Comparison of ENCODE assay signal across 10 cellular contexts in genomic region chr5:76104027-76104426, GRCh38. TPM values are rescaled to one million over a fixed set of nuclear protein-coding genes. Genes with fewer than 3 reads are reported as not detected.
A peak's percentile ranks its signal among the peaks of the same experiment; 100 is the strongest.
DNase-seq lines count a peak whose midpoint lies in the region; ATAC-seq and TF ChIP-seq lines count a peak whose summit lies in the region.
"Had no signal": no experiment of that assay in that cellular context is flagged by ENCODE, and none has a peak within 500 bp of the region (broad histone marks: within the 10 kb centered on the region; RNA-seq: fewer than 3 reads in every experiment).

No MANE protein-coding gene starts in this region.

- POLR2A ChIA-PET in activated CD4-positive, alpha-beta T cell treated with anti-CD3 and anti-CD28 coated beads for 36 hours (lab: Charles Lee), result no interaction called here

- no peaks in the 10 kb centered on the region for H3K9me3 Mint-ChIP-seq in activated CD4-positive, alpha-beta T cell treated with anti-CD3 and anti-CD28 coated beads for 36 hours (ENCODE audit: low read depth)
- H3K9me3 Mint-ChIP-seq in progenitor cell of endocrine pancreas (ENCODE audit: low read depth), result no peaks in the 10 kb centered on the region

- peaks cover 20% of the 10 kb centered on the region for H3K27me3 Mint-ChIP-seq in activated CD4-positive, alpha-beta T cell treated with anti-CD3 and anti-CD28 coated beads for 36 hours
- H3K27me3 Mint-ChIP-seq in progenitor cell of endocrine pancreas, result peaks cover 61% of the 10 kb centered on the region

- H3K36me3 Mint-ChIP-seq in activated CD4-positive, alpha-beta T cell treated with anti-CD3 and anti-CD28 coated beads for 36 hours (ENCODE audit: low read depth), result no peaks in the 10 kb centered on the region
- H3K36me3 Mint-ChIP-seq in progenitor cell of endocrine pancreas (ENCODE audit: insufficient read depth), result no peaks in the 10 kb centered on the region

- CTCF ChIA-PET in activated CD4-positive, alpha-beta T cell treated with anti-CD3 and anti-CD28 coated beads for 36 hours (lab: Charles Lee), result interaction anchor here (0.5 to 1.8 kb wide), 2 partner anchors 71 to 551 kb away, joined by 4 to 9 read pairs; no protein-coding TSS in a partner anchor

- H3K4me3 ChIP-seq in lower lobe of right lung, result no peak overlapping the region
- H3K4me3 ChIP-seq: esophagus muscularis mucosa had no signal

- intact Hi-C loops in activated CD4-positive, alpha-beta T cell treated with anti-CD3 and anti-CD28 coated beads for 36 hours (cut with DNase I, micrococcal nuclease), result no loop called here
- intact Hi-C loops in lower lobe of right lung (cut with DNase I), result no loop called here

- H3K27ac Mint-ChIP-seq in activated CD4-positive, alpha-beta T cell treated with anti-CD3 and anti-CD28 coated beads for 36 hours, result no peak overlapping the region
- H3K27ac Mint-ChIP-seq in progenitor cell of endocrine pancreas, result no peak overlapping the region

- no peaks in the 10 kb centered on the region for H3K9me3 ChIP-seq in lower lobe of right lung
- H3K9me3 ChIP-seq: esophagus muscularis mucosa had no signal

- peak; percentile 55 for DNase-seq in activated CD4-positive, alpha-beta T cell treated with anti-CD3 and anti-CD28 coated beads for 36 hours
- DNase-seq in activated CD4-positive, alpha-beta T cell treated with anti-CD3 and anti-CD28 coated beads for 4 hours, result no peak
- DNase-seq in RPMI8226 (peak; percentile 63), dermis blood vessel endothelial cell (peak; percentile 65), progenitor cell of endocrine pancreas (ENCODE audit: low spot score, unreplicated experiment) (peak; percentile 71), NCI-H226 (no peak), inferior parietal cortex (ENCODE audit: extremely low spot score) (no peak), lower lobe of right lung (no peak)
- DNase-seq: NCI-H510A had no signal

- no peaks in the 10 kb centered on the region for H3K27me3 ChIP-seq in lower lobe of right lung (ENCODE audit: low read depth)
- H3K27me3 ChIP-seq: esophagus muscularis mucosa had no signal

- peaks cover 8% of the 10 kb centered on the region for H3K4me1 Mint-ChIP-seq in activated CD4-positive, alpha-beta T cell treated with anti-CD3 and anti-CD28 coated beads for 36 hours
- no peaks in the 10 kb centered on the region for H3K4me1 Mint-ChIP-seq in progenitor cell of endocrine pancreas (ENCODE audit: low read depth)

- H3K4me1 ChIP-seq in lower lobe of right lung, result no peaks in the 10 kb centered on the region
- H3K4me1 ChIP-seq: esophagus muscularis mucosa had no signal

- TF ChIP-seq CTCF in progenitor cell of endocrine pancreas (IDR thresholded peaks at IDR 0.05; ENCODE audit: unreplicated experiment) (no peak), lower lobe of right lung (IDR thresholded peaks at IDR 0.05) (no peak)

- H3K4me3 Mint-ChIP-seq in activated CD4-positive, alpha-beta T cell treated with anti-CD3 and anti-CD28 coated beads for 36 hours, result no peak overlapping the region
- no peak overlapping the region for H3K4me3 Mint-ChIP-seq in progenitor cell of endocrine pancreas (ENCODE audit: low read depth)

- no peak overlapping the region for H3K27ac ChIP-seq in lower lobe of right lung
- H3K27ac ChIP-seq: esophagus muscularis mucosa had no signal

- ATAC-seq in activated CD4-positive, alpha-beta T cell treated with anti-CD3 and anti-CD28 coated beads for 36 hours, result no peak
- no peak for ATAC-seq in lower lobe of right lung

- H3K36me3 ChIP-seq in lower lobe of right lung, result no peaks in the 10 kb centered on the region
- H3K36me3 ChIP-seq: esophagus muscularis mucosa had no signal

RNA-seq across cellular contexts. Expression of gene SV2C, which starts 20.8 kb away (rescaled TPM):
- under 1 TPM in 1 of 2 experiments, not detected in 1; 0.02 TPM for total RNA-seq in activated CD4-positive, alpha-beta T cell treated with anti-CD3 and anti-CD28 coated beads for 36 hours
- total RNA-seq in dermis blood vessel endothelial cell (0.05 TPM in 1 of 2 replicates, not detected in the other), progenitor cell of endocrine pancreas (0.27 and 0.48 TPM in 2 replicates), lower lobe of right lung (0.32 TPM)

Comparison
In these comparisons a context has a peak if more than half of its experiments do, and no peak if none do; other contexts are left out.
1. DNase-seq: peak in activated CD4-positive, alpha-beta T cell treated with anti-CD3 and anti-CD28 coated beads for 36 hours (single experiment), RPMI8226 (single experiment), dermis blood vessel endothelial cell (single experiment) and progenitor cell of endocrine pancreas (single experiment); none in activated CD4-positive, alpha-beta T cell treated with anti-CD3 and anti-CD28 coated beads for 4 hours (0 of 2), NCI-H226 (single experiment), inferior parietal cortex (single experiment) and lower lobe of right lung (single experiment).